Comparison of ENCODE assay signal across 1 cellular context in the genomic region with DNA sequence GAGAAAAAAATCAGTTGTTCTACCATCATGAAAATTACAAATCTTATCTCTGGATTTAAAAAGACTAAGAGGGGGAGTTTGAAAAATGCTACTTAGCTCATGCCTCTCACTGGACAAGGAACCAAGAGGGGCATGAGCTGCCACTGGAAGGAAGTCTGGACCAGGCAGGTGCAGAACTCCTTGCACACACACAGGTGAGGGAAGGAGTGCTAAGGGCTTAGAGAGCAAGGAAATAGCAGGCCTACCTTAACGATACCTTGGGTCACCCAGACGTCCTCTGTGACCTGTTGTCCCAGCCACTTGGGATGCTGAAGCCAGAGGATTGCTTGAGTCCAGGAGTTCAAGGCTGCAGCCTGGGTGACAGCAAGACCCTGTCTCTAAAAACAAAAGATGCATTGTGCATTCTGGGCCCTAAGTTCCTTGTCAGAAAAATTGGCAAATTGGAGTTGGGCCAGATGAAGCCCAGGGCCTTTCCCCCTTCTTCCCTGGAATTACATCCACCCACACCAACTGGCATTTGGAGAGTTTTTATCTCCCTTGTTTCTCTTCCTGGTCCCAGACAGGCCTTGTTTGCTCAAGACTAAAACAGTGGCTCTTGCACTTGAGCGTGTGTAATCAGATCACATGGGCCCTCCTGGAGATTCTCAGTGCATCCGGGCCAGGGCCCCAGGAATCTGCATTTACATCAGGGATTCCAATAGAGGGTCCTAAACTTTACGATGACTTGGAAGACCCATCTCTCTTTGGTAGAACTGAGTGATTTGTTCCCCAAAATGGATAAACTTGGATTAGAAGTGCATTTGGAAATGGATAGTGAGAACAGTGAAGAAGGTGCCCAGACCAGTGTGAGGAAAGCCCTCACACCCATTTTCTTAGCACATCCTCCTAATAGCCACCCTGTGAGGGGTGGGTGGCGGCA.
A peak's percentile ranks its signal among the peaks of the same experiment; 100 is the strongest.
TF ChIP-seq lines count a peak whose summit lies in the region.

No MANE protein-coding gene starts in this region.

TF ChIP-seq in HEK293, 187 proteins besides CTCF, POLR2A, EP300 and RAD21 (continued from another document):
- 0 out of 2 replicates have a peak, but pooled peaks have one; percentile 25 for TF ChIP-seq PRDM1 (tag by site-specific recombination; IDR thresholded peaks at IDR 0.05)
- TF ChIP-seq ZNF837 (tag by site-specific recombination; IDR thresholded peaks at IDR 0.05): 0 out of 2 replicates have a peak, but pooled peaks have one; percentile 16
- TF ChIP-seq SCRT1 (tag by site-specific recombination; IDR thresholded peaks at IDR 0.05; ENCODE audit: borderline replicate concordance): peak; percentile 37; the same call in 1 of the 2 replicates
- no peak for TF ChIP-seq ZNF776 (tag by site-specific recombination; IDR thresholded peaks at IDR 0.05; ENCODE audit: borderline replicate concordance)
- TF ChIP-seq, protein P1, sequence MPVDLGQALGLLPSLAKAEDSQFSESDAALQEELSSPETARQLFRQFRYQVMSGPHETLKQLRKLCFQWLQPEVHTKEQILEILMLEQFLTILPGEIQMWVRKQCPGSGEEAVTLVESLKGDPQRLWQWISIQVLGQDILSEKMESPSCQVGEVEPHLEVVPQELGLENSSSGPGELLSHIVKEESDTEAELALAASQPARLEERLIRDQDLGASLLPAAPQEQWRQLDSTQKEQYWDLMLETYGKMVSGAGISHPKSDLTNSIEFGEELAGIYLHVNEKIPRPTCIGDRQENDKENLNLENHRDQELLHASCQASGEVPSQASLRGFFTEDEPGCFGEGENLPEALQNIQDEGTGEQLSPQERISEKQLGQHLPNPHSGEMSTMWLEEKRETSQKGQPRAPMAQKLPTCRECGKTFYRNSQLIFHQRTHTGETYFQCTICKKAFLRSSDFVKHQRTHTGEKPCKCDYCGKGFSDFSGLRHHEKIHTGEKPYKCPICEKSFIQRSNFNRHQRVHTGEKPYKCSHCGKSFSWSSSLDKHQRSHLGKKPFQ (tag by site-specific recombination; IDR thresholded peaks at IDR 0.05): 0 out of 2 replicates have a peak, but pooled peaks have one; percentile 39
- TF ChIP-seq ZNF677 (tag by site-specific recombination; IDR thresholded peaks at IDR 0.05): no peak
- TF ChIP-seq, protein P2, sequence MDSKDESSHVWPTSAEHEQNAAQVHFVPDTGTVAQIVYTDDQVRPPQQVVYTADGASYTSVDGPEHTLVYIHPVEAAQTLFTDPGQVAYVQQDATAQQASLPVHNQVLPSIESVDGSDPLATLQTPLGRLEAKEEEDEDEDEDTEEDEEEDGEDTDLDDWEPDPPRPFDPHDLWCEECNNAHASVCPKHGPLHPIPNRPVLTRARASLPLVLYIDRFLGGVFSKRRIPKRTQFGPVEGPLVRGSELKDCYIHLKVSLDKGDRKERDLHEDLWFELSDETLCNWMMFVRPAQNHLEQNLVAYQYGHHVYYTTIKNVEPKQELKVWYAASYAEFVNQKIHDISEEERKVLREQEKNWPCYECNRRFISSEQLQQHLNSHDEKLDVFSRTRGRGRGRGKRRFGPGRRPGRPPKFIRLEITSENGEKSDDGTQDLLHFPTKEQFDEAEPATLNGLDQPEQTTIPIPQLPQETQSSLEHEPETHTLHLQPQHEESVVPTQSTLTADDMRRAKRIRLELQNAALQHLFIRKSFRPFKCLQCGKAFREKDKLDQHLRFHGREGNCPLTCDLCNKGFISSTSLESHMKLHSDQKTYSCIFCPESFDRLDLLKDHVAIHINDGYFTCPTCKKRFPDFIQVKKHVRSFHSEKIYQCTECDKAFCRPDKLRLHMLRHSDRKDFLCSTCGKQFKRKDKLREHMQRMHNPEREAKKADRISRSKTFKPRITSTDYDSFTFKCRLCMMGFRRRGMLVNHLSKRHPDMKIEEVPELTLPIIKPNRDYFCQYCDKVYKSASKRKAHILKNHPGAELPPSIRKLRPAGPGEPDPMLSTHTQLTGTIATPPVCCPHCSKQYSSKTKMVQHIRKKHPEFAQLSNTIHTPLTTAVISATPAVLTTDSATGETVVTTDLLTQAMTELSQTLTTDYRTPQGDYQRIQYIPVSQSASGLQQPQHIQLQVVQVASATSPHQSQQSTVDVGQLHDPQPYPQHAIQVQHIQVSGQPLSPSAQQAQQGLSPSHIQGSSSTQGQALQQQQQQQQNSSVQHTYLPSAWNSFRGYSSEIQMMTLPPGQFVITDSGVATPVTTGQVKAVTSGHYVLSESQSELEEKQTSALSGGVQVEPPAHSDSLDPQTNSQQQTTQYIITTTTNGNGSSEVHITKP (tag by site-specific recombination; IDR thresholded peaks at IDR 0.05): peak; percentile 69
- TF ChIP-seq ZBTB48 (tag by site-specific recombination; IDR thresholded peaks at IDR 0.05): peak; percentile 39; the same call in 1 of the 2 replicates
- TF ChIP-seq, protein P3, sequence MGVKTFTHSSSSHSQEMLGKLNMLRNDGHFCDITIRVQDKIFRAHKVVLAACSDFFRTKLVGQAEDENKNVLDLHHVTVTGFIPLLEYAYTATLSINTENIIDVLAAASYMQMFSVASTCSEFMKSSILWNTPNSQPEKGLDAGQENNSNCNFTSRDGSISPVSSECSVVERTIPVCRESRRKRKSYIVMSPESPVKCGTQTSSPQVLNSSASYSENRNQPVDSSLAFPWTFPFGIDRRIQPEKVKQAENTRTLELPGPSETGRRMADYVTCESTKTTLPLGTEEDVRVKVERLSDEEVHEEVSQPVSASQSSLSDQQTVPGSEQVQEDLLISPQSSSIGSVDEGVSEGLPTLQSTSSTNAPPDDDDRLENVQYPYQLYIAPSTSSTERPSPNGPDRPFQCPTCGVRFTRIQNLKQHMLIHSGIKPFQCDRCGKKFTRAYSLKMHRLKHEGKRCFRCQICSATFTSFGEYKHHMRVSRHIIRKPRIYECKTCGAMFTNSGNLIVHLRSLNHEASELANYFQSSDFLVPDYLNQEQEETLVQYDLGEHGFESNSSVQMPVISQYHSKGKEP (tag by site-specific recombination; IDR thresholded peaks at IDR 0.05): peak; percentile 70
- TF ChIP-seq ZNF239 (tag by site-specific recombination; IDR thresholded peaks at IDR 0.05): no peak
- no peak; the same call in 1 of the 2 replicates for TF ChIP-seq SCRT2 (tag by site-specific recombination; IDR thresholded peaks at IDR 0.05)
- TF ChIP-seq ZNF747 (tag by site-specific recombination; IDR thresholded peaks at IDR 0.05): no peak
- peak; percentile 80 for TF ChIP-seq IKZF3 (tag by site-specific recombination; IDR thresholded peaks at IDR 0.05)
- 0 out of 2 replicates have a peak, but pooled peaks have one; percentile 20 for TF ChIP-seq ZNF610 (tag by site-specific recombination; IDR thresholded peaks at IDR 0.05; ENCODE audit: borderline replicate concordance)
- no peak for TF ChIP-seq ZBTB1 (tag by site-specific recombination; IDR thresholded peaks at IDR 0.05)
- peak; percentile 29; the same call in 1 of the 2 replicates for TF ChIP-seq ZXDB (tag by site-specific recombination; IDR thresholded peaks at IDR 0.05)
- peak; percentile 24; the same call in 1 of the 2 replicates for TF ChIP-seq PATZ1 (tag by site-specific recombination; IDR thresholded peaks at IDR 0.05)
- peak; percentile 85 for TF ChIP-seq ZBTB17 (tag by site-specific recombination; IDR thresholded peaks at IDR 0.05)
- 0 out of 2 replicates have a peak, but pooled peaks have one; percentile 21 for TF ChIP-seq EGR2 (tag by site-specific recombination; IDR thresholded peaks at IDR 0.05; ENCODE audit: low read depth)
- no peak for TF ChIP-seq ZNF10 (tag by site-specific recombination; IDR thresholded peaks at IDR 0.05)
- TF ChIP-seq OSR2 (tag by site-specific recombination; IDR thresholded peaks at IDR 0.05): peak; percentile 76
- peak; percentile 32; the same call in 1 of the 2 replicates for TF ChIP-seq ZNF24 (tag by site-specific recombination; IDR thresholded peaks at IDR 0.05)
- TF ChIP-seq ZNF623 (tag by site-specific recombination; IDR thresholded peaks at IDR 0.05): no peak
